1 cellular context compared by ENCODE assay signal in genomic region chr11:13074714-13075464, GRCh38.
A peak's percentile ranks its signal among the peaks of the same experiment; 100 is the strongest.
TF ChIP-seq lines count a peak whose summit lies in the region.

No MANE protein-coding gene starts in this region.

TF ChIP-seq in K562, 482 proteins besides CTCF, POLR2A, EP300 and RAD21 (continued from another document):
- TF ChIP-seq RNF219 (CRISPR knock-in tag; IDR thresholded peaks at IDR 0.05) (no peak), TFAM (CRISPR knock-in tag; conservative IDR thresholded peaks at IDR 0.05) (no peak), TARDBP (IDR thresholded peaks at IDR 0.05) (no peak), RBM34 (IDR thresholded peaks at IDR 0.05; ENCODE audit: borderline replicate concordance, insufficient read depth, low read length) (no peak), PATZ1 (CRISPR knock-in tag; IDR thresholded peaks at IDR 0.05; ENCODE audit: borderline replicate concordance) (no peak), ZNF79 (CRISPR knock-in tag; IDR thresholded peaks at IDR 0.05; ENCODE audit: low read depth) (no peak), NFIC (IDR thresholded peaks at IDR 0.05) (no peak), SMARCE1 (IDR thresholded peaks at IDR 0.05) (no peak), NFE2L1 (tag; IDR thresholded peaks at IDR 0.05; ENCODE audit: borderline replicate concordance, low read depth) (no peak), ZNF316 (IDR thresholded peaks at IDR 0.05) (peak; percentile 43), SMC3 (conservative IDR thresholded peaks at IDR 0.05; ENCODE audit: insufficient read depth, low read depth, low read length) (no peak)
TF ChIP-seq in K562: peak in this region for 2.
